ENCODE assay signal across 9 cellular contexts in the genomic region with DNA sequence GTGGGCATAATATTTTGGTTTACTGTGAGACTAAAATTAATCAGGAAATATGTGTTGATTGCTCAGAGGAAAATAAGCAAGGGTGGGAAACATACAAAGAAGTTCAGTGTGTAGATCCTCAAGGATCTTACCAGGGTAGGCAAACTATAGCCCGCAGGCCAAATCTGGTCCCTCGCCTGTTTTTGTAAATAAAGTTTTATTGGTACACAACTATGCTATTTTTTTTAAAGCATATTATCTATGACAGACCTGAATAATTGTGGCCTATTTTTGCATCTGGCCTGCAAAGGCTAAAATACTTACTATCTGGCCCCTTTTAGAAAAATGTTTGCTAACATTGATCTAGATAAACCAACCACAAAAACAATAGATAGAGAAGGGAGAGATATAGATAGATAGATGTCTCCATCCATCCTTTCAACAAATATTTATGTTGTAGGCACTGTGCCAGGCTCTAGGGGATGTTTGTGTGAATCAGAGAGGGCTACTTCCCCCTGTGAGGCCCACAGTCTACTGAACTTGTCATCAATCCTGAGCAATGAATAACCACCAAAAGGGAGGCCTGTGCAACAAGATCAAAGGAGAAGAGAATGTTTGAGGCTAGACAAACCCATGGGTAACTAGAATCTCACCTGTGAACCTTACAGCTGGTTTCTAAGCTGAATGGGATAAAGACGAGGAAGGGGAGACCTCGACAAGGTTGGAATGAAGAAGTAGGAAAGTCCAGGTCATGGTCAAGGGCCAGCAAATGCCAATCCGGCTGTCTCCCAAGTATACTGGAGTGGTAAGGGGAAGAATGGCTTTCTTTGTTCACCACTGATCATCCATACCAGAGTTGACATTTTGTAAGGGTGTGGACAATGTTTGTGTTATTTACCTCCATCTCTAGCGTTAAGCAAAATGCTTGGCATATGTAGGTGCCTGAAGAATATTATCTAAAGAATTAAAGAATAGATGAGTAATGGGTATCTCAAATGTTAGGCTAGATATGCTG. TPM values are rescaled to one million over a fixed set of nuclear protein-coding genes. Genes with fewer than 3 reads are reported as not detected.
A peak's percentile ranks its signal among the peaks of the same experiment; 100 is the strongest.
DNase-seq lines count a peak whose midpoint lies in the region; ATAC-seq and TF ChIP-seq lines count a peak whose summit lies in the region.
"Had no signal": no experiment of that assay in that cellular context is flagged by ENCODE, and none has a peak within 500 bp of the region (broad histone marks: within the 10 kb centered on the region; RNA-seq: fewer than 3 reads in every experiment).

No MANE protein-coding gene starts in this region.

- peak overlapping the region; percentile 36 for H3K4me2 ChIP-seq in OCI-LY3 (ENCODE audit: low read length)

- DNase-seq in activated naive CD8-positive, alpha-beta T cell treated with anti-CD3 and anti-CD28 coated beads, Interleukin-2, amount 50 U/mL, for 24 hours = peak; percentile 39
- peak; percentile 34 to 37 for DNase-seq in stimulated activated CD4-positive, alpha-beta T cell treated with anti-CD3 and anti-CD28 coated beads, Interleukin-15, amount 100 ng/mL, for 48 hours (ENCODE audit: low read depth in 2 of 2)
- DNase-seq in NCI-H526 (lab: John Stamatoyannopoulos, UW) = no peak
- no peak for DNase-seq in ovary

- H3K36me3 ChIP-seq in OCI-LY3 (replicated peaks; ENCODE audit: low read depth, low read length) (peaks cover 6% of the 10 kb centered on the region), ovary (no peaks in the 10 kb centered on the region)

- H3K4me1 ChIP-seq in OCI-LY3 (ENCODE audit: low read length) (peaks cover 38% of the 10 kb centered on the region), ovary (ENCODE audit: insufficient read depth) (peaks cover 3% of the 10 kb centered on the region)

- H3K4me3 ChIP-seq in OCI-LY3 (ENCODE audit: low read length) = no peak overlapping the region
- H3K4me3 ChIP-seq in ovary = no peak overlapping the region

- intact Hi-C loops in ovary (cut with DNase I) = no loop called here

- peaks cover 60% of the 10 kb centered on the region for H3K4me1 Mint-ChIP-seq in activated naive CD8-positive, alpha-beta T cell treated with anti-CD3 and anti-CD28 coated beads, Interleukin-2, amount 50 U/mL, for 24 hours

- no peak overlapping the region for H3K9ac ChIP-seq in OCI-LY3 (ENCODE audit: low read length)

- H2AFZ ChIP-seq in OCI-LY3 (ENCODE audit: low read depth, low read length) = peak overlapping the region; percentile 65

- H3K27me3 ChIP-seq in OCI-LY3 (ENCODE audit: low read depth, low read length) (peaks cover 4% of the 10 kb centered on the region), ovary (no peaks in the 10 kb centered on the region)

- H3K36me3 Mint-ChIP-seq in activated naive CD8-positive, alpha-beta T cell treated with anti-CD3 and anti-CD28 coated beads, Interleukin-2, amount 50 U/mL, for 24 hours (ENCODE audit: low read depth) = no peaks in the 10 kb centered on the region
- H3K36me3 Mint-ChIP-seq: IgD-negative memory B cell had no signal

- TF ChIP-seq POLR2A in ovary (IDR thresholded peaks at IDR 0.05) = no peak

- ATAC-seq in GM19043 (IDR thresholded peaks at IDR 0.05; ENCODE audit: low read depth, unreplicated experiment) (peak; percentile 55), HG02840 (IDR thresholded peaks at IDR 0.05; ENCODE audit: low FRiP score, unreplicated experiment) (no peak), GM19397 (IDR thresholded peaks at IDR 0.05; ENCODE audit: unreplicated experiment) (no peak)
- peak; percentile 92 for ATAC-seq in activated naive CD8-positive, alpha-beta T cell treated with anti-CD3 and anti-CD28 coated beads, Interleukin-2, amount 50 U/mL, for 24 hours

- H3K9me3 Mint-ChIP-seq in activated naive CD8-positive, alpha-beta T cell treated with anti-CD3 and anti-CD28 coated beads, Interleukin-2, amount 50 U/mL, for 24 hours = peaks cover 4% of the 10 kb centered on the region
- H3K9me3 Mint-ChIP-seq: IgD-negative memory B cell had no signal

- no peak overlapping the region for H3K4me3 Mint-ChIP-seq in activated naive CD8-positive, alpha-beta T cell treated with anti-CD3 and anti-CD28 coated beads, Interleukin-2, amount 50 U/mL, for 24 hours
- H3K4me3 Mint-ChIP-seq: IgD-negative memory B cell had no signal

- no peaks in the 10 kb centered on the region for H4K20me1 ChIP-seq in OCI-LY3 (ENCODE audit: insufficient read depth, low read length)

- TF ChIP-seq CTCF in OCI-LY3 (IDR thresholded peaks at IDR 0.05; ENCODE audit: low read depth, low read length) (no peak), ovary (IDR thresholded peaks at IDR 0.05) (no peak)

- H3K27ac Mint-ChIP-seq in activated naive CD8-positive, alpha-beta T cell treated with anti-CD3 and anti-CD28 coated beads, Interleukin-2, amount 50 U/mL, for 24 hours = peak overlapping the region; percentile 36

- TF ChIP-seq EP300 in ovary (IDR thresholded peaks at IDR 0.05) = no peak

- no peaks in the 10 kb centered on the region for H3K79me2 ChIP-seq in OCI-LY3 (ENCODE audit: low read length)

- H3K27me3 Mint-ChIP-seq in activated naive CD8-positive, alpha-beta T cell treated with anti-CD3 and anti-CD28 coated beads, Interleukin-2, amount 50 U/mL, for 24 hours = no peaks in the 10 kb centered on the region
- H3K27me3 Mint-ChIP-seq: IgD-negative memory B cell had no signal

- 93 to 96% (median 96%) methylated on average over 6 of the region's 6 CpGs for WGBS in ovary, 3 donors

- H3K27ac ChIP-seq in OCI-LY3 (ENCODE audit: low read length) (peak overlapping the region; percentile 26), ovary (no peak overlapping the region)

- peaks cover 4% of the 10 kb centered on the region; the same call in 1 of the 2 replicates for H3K9me3 ChIP-seq in OCI-LY3 (ENCODE audit: insufficient read depth, low read length)
- peaks cover 0 to 4% of the 10 kb centered on the region in 2 donors for H3K9me3 ChIP-seq in ovary

RNA-seq across cellular contexts. Expression of gene ALPK2, which starts 23.6 kb away (rescaled TPM):
- under 1 TPM in 5 of 7 donors, not detected in 2; 0.08 to 0.34 (median 0.25) TPM for total RNA-seq in ovary
- under 1 TPM; 0.05 to 0.53 TPM for polyA plus RNA-seq in ovary
- polyA plus RNA-seq: IgD-negative memory B cell had no signal

Comparison
In these comparisons a context has a peak if more than half of its experiments do, and no peak if none do; other contexts are left out.
1. ATAC-seq: peak in GM19043 (single experiment) and activated naive CD8-positive, alpha-beta T cell treated with anti-CD3 and anti-CD28 coated beads, Interleukin-2, amount 50 U/mL, for 24 hours (single experiment); none in HG02840 (single experiment) and GM19397 (single experiment).
2. DNase-seq: peak in activated naive CD8-positive, alpha-beta T cell treated with anti-CD3 and anti-CD28 coated beads, Interleukin-2, amount 50 U/mL, for 24 hours (single experiment) and stimulated activated CD4-positive, alpha-beta T cell treated with anti-CD3 and anti-CD28 coated beads, Interleukin-15, amount 100 ng/mL, for 48 hours (2 of 2); none in NCI-H526 (0 of 2) and ovary (0 of 5).